In the genomic region with DNA sequence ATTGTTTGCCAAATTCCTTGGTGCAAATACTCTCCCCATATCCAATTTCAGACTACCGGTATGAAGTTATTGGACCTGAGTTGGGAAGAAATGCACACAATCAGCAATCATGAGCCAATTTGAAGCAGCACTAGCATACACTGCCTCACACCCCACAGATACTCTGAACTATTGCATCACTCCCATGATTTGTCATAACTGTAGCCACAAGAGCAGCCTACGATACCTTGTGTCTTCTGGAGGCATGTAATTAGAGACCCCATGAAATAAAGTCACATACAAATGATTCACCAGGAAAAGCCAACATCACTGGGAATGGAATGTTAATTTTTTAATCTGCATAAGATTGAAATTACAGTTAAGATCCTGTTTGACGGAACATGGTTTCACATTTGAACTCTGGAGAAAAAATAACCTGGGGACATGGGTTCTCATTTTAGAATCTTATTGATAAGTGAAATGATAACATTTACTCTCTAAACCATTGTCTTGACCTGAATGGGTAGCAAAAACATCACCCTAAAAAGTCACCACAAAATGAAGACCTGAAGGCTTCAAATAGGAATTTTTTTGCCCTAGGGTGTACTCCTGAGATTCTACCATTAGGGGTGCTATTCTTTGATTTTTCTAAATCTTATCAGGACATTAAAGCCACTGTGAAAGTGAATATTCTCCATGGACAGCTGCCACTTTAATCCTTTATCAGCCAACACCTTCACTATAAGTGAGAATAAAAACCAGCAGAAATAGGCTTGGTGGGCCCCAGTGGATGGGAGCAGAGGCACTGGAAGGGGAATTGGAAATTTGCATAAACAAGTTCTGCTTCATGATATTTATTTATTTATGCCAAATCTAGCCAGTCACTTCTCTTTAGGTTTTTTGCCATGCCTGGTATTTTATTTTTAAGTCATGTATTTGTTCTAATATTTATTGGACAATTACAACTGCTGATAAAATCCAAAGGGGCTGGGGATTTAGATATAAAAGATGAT, we compare ENCODE assay signal across 8 cellular contexts. TPM values are rescaled to one million over a fixed set of nuclear protein-coding genes. Genes with fewer than 3 reads are reported as not detected.
A peak's percentile ranks its signal among the peaks of the same experiment; 100 is the strongest.
DNase-seq lines count a peak whose midpoint lies in the region; ATAC-seq and TF ChIP-seq lines count a peak whose summit lies in the region.

No MANE protein-coding gene starts in this region.

- peak overlapping the region; percentile 65 to 92 (median 85) for H3K27ac Mint-ChIP-seq in CD14-positive monocyte
- peak overlapping the region; percentile 96 for H3K27ac Mint-ChIP-seq in activated naive CD8-positive, alpha-beta T cell

- H3K27me3 ChIP-seq in right lobe of liver = no peaks in the 10 kb centered on the region

- peak; percentile 54 for DNase-seq in CD14-positive monocyte (ENCODE audit: low spot score)
- DNase-seq in NCI-H2107 (lab: John Stamatoyannopoulos, UW) = peak; percentile 19
- DNase-seq in right lobe of liver = no peak
- no peak for DNase-seq in NCI-H2081 (lab: John Stamatoyannopoulos, UW)
- DNase-seq in GDM1 (lab: John Stamatoyannopoulos, UW) = no peak

- H3K4me3 ChIP-seq in right lobe of liver = peak overlapping the region; percentile 5 to 41 (median 30)

- peak; percentile 73 for ATAC-seq in GM18517 (IDR thresholded peaks at IDR 0.05; ENCODE audit: unreplicated experiment)
- peak; percentile 80 for ATAC-seq in HG02938 (IDR thresholded peaks at IDR 0.05; ENCODE audit: unreplicated experiment)
- ATAC-seq in right lobe of liver = peak; percentile 95 to 96 (median 95)

- TF ChIP-seq CTCF in CD14-positive monocyte (IDR thresholded peaks at IDR 0.05) (peak; percentile 89), right lobe of liver (IDR thresholded peaks at IDR 0.05) (peak; percentile 52 to 64 (median 56))

- no peaks in the 10 kb centered on the region for H3K9me3 ChIP-seq in right lobe of liver

- intact Hi-C loops in CD14-positive monocyte (cut with micrococcal nuclease) (loop anchor here in 1 of 2 donors (5.0 kb wide), 1 partner anchor 37 kb away; a partner anchor contains a TSS), right lobe of liver (cut with DNase I) (no loop called here)

- peak overlapping the region; percentile 74 to 90 for H3K4me3 Mint-ChIP-seq in CD14-positive monocyte
- peak overlapping the region; percentile 71 for H3K4me3 Mint-ChIP-seq in activated naive CD8-positive, alpha-beta T cell

- peaks cover 0 to 3% (median 0%) of the 10 kb centered on the region in 3 donors for H3K27me3 Mint-ChIP-seq in CD14-positive monocyte (ENCODE audit: low read depth in 3 of 3)
- H3K27me3 Mint-ChIP-seq in activated naive CD8-positive, alpha-beta T cell = no peaks in the 10 kb centered on the region

- TF ChIP-seq POLR2A in right lobe of liver (IDR thresholded peaks at IDR 0.05) = peak; percentile 41

- peaks cover 19% of the 10 kb centered on the region for H3K4me1 Mint-ChIP-seq in CD14-positive monocyte
- H3K4me1 Mint-ChIP-seq in activated naive CD8-positive, alpha-beta T cell (ENCODE audit: low read depth) = peaks cover 95% of the 10 kb centered on the region

- 24% methylated on average over 3 of the region's 3 CpGs for WGBS in right lobe of liver (ENCODE audit: insufficient coverage, low coverage, low lambda C conversion rate, missing lambda C conversion rate)

- H3K4me1 ChIP-seq in right lobe of liver = peaks cover 0 to 6% (median 2%) of the 10 kb centered on the region in 4 donors

- H3K36me3 ChIP-seq in right lobe of liver = no peaks in the 10 kb centered on the region

- no peaks in the 10 kb centered on the region for H3K36me3 Mint-ChIP-seq in CD14-positive monocyte
- H3K36me3 Mint-ChIP-seq in activated naive CD8-positive, alpha-beta T cell = peaks cover 7% of the 10 kb centered on the region

- peaks cover 0 to 3% (median 0%) of the 10 kb centered on the region in 7 donors for H3K9me3 Mint-ChIP-seq in CD14-positive monocyte
- H3K9me3 Mint-ChIP-seq in activated naive CD8-positive, alpha-beta T cell (ENCODE audit: low read depth) = peaks cover 4% of the 10 kb centered on the region

- H3K27ac ChIP-seq in right lobe of liver = peak overlapping the region; percentile 10 to 58 (median 41)

RNA-seq across cellular contexts. Expression of a gene that starts 34.5 kb away (rescaled TPM):
- 10 to 100 TPM; 36.3 to 48.9 TPM for polyA plus RNA-seq in CD14-positive monocyte
- total RNA-seq in right lobe of liver = 10 to 100 TPM; 31.8 to 47.2 (median 37.1) TPM

Comparison
In these comparisons a context has a peak if more than half of its experiments do, and no peak if none do; other contexts are left out.
1. DNase-seq: peak in CD14-positive monocyte (single experiment) and NCI-H2107 (single experiment); none in right lobe of liver (0 of 3), NCI-H2081 (0 of 2) and GDM1 (single experiment).
2. Peak in every context shown above with its lines, with median percentiles within 50 percentile points of each other: ATAC-seq.